In the genomic region with DNA sequence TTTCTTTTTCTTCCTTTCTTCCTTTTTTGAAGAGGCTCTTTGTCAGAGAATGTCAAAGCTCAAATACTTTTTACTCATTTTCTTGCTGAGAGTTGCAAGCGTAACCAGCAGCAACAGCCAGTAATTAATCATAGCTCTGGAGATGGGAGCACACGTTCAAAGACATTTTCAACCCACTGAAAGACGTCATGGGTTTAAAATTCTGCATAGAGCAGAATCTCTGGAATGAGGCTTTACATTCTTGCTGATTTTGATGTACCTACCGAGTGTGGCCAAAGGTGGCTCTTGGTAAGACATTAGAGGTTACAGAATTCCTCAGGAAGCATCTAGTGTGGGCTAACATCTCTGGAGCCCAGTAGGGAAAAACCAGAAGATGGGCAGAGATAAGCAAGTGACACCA, we compare ENCODE assay signal across 28 cellular contexts.
A peak's percentile ranks its signal among the peaks of the same experiment; 100 is the strongest.
DNase-seq lines count a peak whose midpoint lies in the region; ATAC-seq and TF ChIP-seq lines count a peak whose summit lies in the region.
"Had no signal": no experiment of that assay in that cellular context is flagged by ENCODE, and none has a peak within 500 bp of the region (broad histone marks: within the 10 kb centered on the region; RNA-seq: fewer than 3 reads in every experiment).

No MANE protein-coding gene starts in this region.

- H3K9me3 Mint-ChIP-seq in endodermal cell: no peaks in the 10 kb centered on the region
- H3K9me3 Mint-ChIP-seq: activated naive CD4-positive, alpha-beta T cell treated with anti-CD3 and anti-CD28 coated beads, Interleukin-2, amount 10 ng/mL, durations not matched to agents 7 days and 5 days; naive thymus-derived CD8-positive, alpha-beta T cell; stimulated activated naive B cell treated with anti-CD40 and anti-IgM and Interleukin-4, amounts not matched to agents 10 μg/mL and 1 μg/mL and 100 μg/mL, for 72 hours; WTC11 had no signal

- H3K4me1 Mint-ChIP-seq in endodermal cell: peaks cover 23% of the 10 kb centered on the region
- H3K4me1 Mint-ChIP-seq: activated naive CD4-positive, alpha-beta T cell treated with anti-CD3 and anti-CD28 coated beads, Interleukin-2, amount 10 ng/mL, durations not matched to agents 7 days and 5 days; naive thymus-derived CD8-positive, alpha-beta T cell; stimulated activated naive B cell treated with anti-CD40 and anti-IgM and Interleukin-4, amounts not matched to agents 10 μg/mL and 1 μg/mL and 100 μg/mL, for 72 hours; WTC11 had no signal

- intact Hi-C loops in posterior vena cava (cut with DNase I): loop anchor here in 1 of 2 donors (10.0 kb wide), 1 partner anchor 73 kb away; no protein-coding TSS in a partner anchor

- no peak overlapping the region for H3K4me3 Mint-ChIP-seq in endodermal cell
- H3K4me3 Mint-ChIP-seq: activated CD8-positive, alpha-beta memory T cell treated with anti-CD3 and anti-CD28 coated beads, Interleukin-2, amount 10 ng/mL, durations not matched to agents 7 days and 5 days; activated naive CD4-positive, alpha-beta T cell treated with anti-CD3 and anti-CD28 coated beads, Interleukin-2, amount 10 ng/mL, durations not matched to agents 7 days and 5 days; CD4-positive, CD25-positive, alpha-beta regulatory T cell; naive thymus-derived CD8-positive, alpha-beta T cell; stimulated activated naive B cell treated with anti-CD40 and anti-IgM and Interleukin-4, amounts not matched to agents 10 μg/mL and 1 μg/mL and 100 μg/mL, for 72 hours; WTC11 had no signal

- H3K9me3 ChIP-seq in endodermal cell (ENCODE audit: control insufficient read depth, low read length): no peaks in the 10 kb centered on the region
- H3K9me3 ChIP-seq in neural cell (ENCODE audit: low read length): no peaks in the 10 kb centered on the region
- H3K9me3 ChIP-seq: spleen, suprapubic skin had no signal

- no peak for TF ChIP-seq EP300 in neural cell (conservative IDR thresholded peaks at IDR 0.05; ENCODE audit: poor library complexity, severe bottlenecking)

- 77 to 82% methylated on average over 4 of the region's 4 CpGs for WGBS in endodermal cell (ENCODE audit: insufficient coverage in 1 of 2, insufficient read length in 1 of 2), 2 experiments

- no peak for TF ChIP-seq RAD21 in neural cell (conservative IDR thresholded peaks at IDR 0.05)

- in situ Hi-C loops in Caki2 (cut with HindIII; ENCODE audit: low pct_unique_long_range_greater_than_20kb, low sequenced_read_pairs): no loop called here

- H3K36me3 Mint-ChIP-seq in endodermal cell (ENCODE audit: low read depth): no peaks in the 10 kb centered on the region
- H3K36me3 Mint-ChIP-seq: activated CD8-positive, alpha-beta memory T cell treated with anti-CD3 and anti-CD28 coated beads, Interleukin-2, amount 10 ng/mL, durations not matched to agents 7 days and 5 days; activated naive CD4-positive, alpha-beta T cell treated with anti-CD3 and anti-CD28 coated beads, Interleukin-2, amount 10 ng/mL, durations not matched to agents 7 days and 5 days; CD4-positive, CD25-positive, alpha-beta regulatory T cell; naive thymus-derived CD8-positive, alpha-beta T cell; stimulated activated naive B cell treated with anti-CD40 and anti-IgM and Interleukin-4, amounts not matched to agents 10 μg/mL and 1 μg/mL and 100 μg/mL, for 72 hours; WTC11 had no signal

- no peak for ATAC-seq in HG02870 (IDR thresholded peaks at IDR 0.05; ENCODE audit: unreplicated experiment)
- ATAC-seq: activated CD8-positive, alpha-beta memory T cell treated with anti-CD3 and anti-CD28 coated beads, Interleukin-2, amount 10 ng/mL, durations not matched to agents 7 days and 5 days; left lobe of liver; naive thymus-derived CD8-positive, alpha-beta T cell; right cardiac atrium; stimulated activated naive B cell treated with anti-CD40 and anti-IgM and Interleukin-4, amounts not matched to agents 10 μg/mL and 1 μg/mL and 100 μg/mL, for 72 hours had no signal

- no peaks in the 10 kb centered on the region for H4K20me1 ChIP-seq in neural cell (ENCODE audit: insufficient read depth)

- H3K27ac Mint-ChIP-seq in endodermal cell: no peak overlapping the region
- H3K27ac Mint-ChIP-seq: activated CD8-positive, alpha-beta memory T cell treated with anti-CD3 and anti-CD28 coated beads, Interleukin-2, amount 10 ng/mL, durations not matched to agents 7 days and 5 days; activated naive CD4-positive, alpha-beta T cell treated with anti-CD3 and anti-CD28 coated beads, Interleukin-2, amount 10 ng/mL, durations not matched to agents 7 days and 5 days; CD4-positive, CD25-positive, alpha-beta regulatory T cell; naive thymus-derived CD8-positive, alpha-beta T cell; stimulated activated naive B cell treated with anti-CD40 and anti-IgM and Interleukin-4, amounts not matched to agents 10 μg/mL and 1 μg/mL and 100 μg/mL, for 72 hours; WTC11 had no signal

- H3K27me3 ChIP-seq in endodermal cell (ENCODE audit: control insufficient read depth, insufficient read depth, low read length, poor library complexity, severe bottlenecking) (no peaks in the 10 kb centered on the region), neural cell (ENCODE audit: insufficient read depth, low read depth, low read length) (peaks cover 1% of the 10 kb centered on the region)

- H3K79me2 ChIP-seq in neural cell (replicated peaks; ENCODE audit: insufficient read depth, low read length): no peaks in the 10 kb centered on the region

- no peak overlapping the region for H3K4me2 ChIP-seq in neural cell (ENCODE audit: low read length)

- H3K9ac ChIP-seq in endodermal cell (ENCODE audit: extremely low read depth, low read length, poor library complexity, severe bottlenecking) (no peak overlapping the region), neural cell (ENCODE audit: low read length) (no peak overlapping the region)

- H3K36me3 ChIP-seq in endodermal cell (ENCODE audit: control insufficient read depth, insufficient read depth, low read length) (no peaks in the 10 kb centered on the region), neural cell (ENCODE audit: insufficient read depth, low read length) (no peaks in the 10 kb centered on the region)
- H3K36me3 ChIP-seq: spleen, suprapubic skin had no signal

- H3F3A ChIP-seq in neural cell (ENCODE audit: insufficient read depth, low read length, poor library complexity, severe bottlenecking): no peaks in the 10 kb centered on the region

- peaks cover 50% of the 10 kb centered on the region for H3K27me3 Mint-ChIP-seq in endodermal cell (ENCODE audit: insufficient read depth)

- no peak overlapping the region for H3K27ac ChIP-seq in endodermal cell (ENCODE audit: low read depth, low read length)
- H3K27ac ChIP-seq in neural cell (ENCODE audit: low read length): peak overlapping the region; percentile 40
- H3K27ac ChIP-seq: spleen, suprapubic skin had no signal

- no peak overlapping the region for H3K4me3 ChIP-seq in endodermal cell (ENCODE audit: low read length)
- peak overlapping the region; percentile 12 for H3K4me3 ChIP-seq in neural cell (ENCODE audit: low read length)
- H3K4me3 ChIP-seq: spleen, suprapubic skin had no signal

- peaks cover 4% of the 10 kb centered on the region for H3K4me1 ChIP-seq in endodermal cell (ENCODE audit: control insufficient read depth, insufficient read depth, low read length)
- H3K4me1 ChIP-seq: spleen, suprapubic skin had no signal

- DNase-seq in Caki2 (ENCODE audit: low read depth) (peak; percentile 23), NCI-H226 (peak; percentile 74), endodermal cell (no peak), NCI-H2171 treated with DMSO at 0.1 percent for 48 hours (lab: John Stamatoyannopoulos, UW) (no peak), posterior vena cava (ENCODE audit: low spot score) (no peak)
- DNase-seq in stimulated activated CD4-positive, alpha-beta T cell treated with anti-CD3 and anti-CD28 coated beads, Interleukin-4, amount 100 ng/mL, for 1 hour: no peak
- DNase-seq: activated CD4-positive, alpha-beta T cell treated with anti-CD3 and anti-CD28 coated beads, Interleukin-2, amount 50 U/mL, for 1 hour; activated CD8-positive, alpha-beta memory T cell treated with anti-CD3 and anti-CD28 coated beads, Interleukin-2, amount 10 ng/mL, durations not matched to agents 7 days and 5 days; activated naive CD4-positive, alpha-beta T cell treated with anti-CD3 and anti-CD28 coated beads, Interleukin-2, amount 10 ng/mL, durations not matched to agents 7 days and 5 days; CD4-positive, CD25-positive, alpha-beta regulatory T cell; central memory CD4-positive, alpha-beta T cell; DMS153; foreskin fibroblast; GF-D8; midbrain; naive thymus-derived CD8-positive, alpha-beta T cell; NCI-H1694 treated with DMSO at 0.1 percent for 48 hours; NCI-H748 treated with DMSO at 0.1 percent for 48 hours; right cardiac atrium; spleen; stimulated activated CD4-positive, alpha-beta T cell treated with anti-CD3 and anti-CD28 coated beads, Interleukin-4, amount 100 ng/mL, for 24 hours; stimulated activated naive B cell treated with anti-CD40 and anti-IgM and Interleukin-4, amounts not matched to agents 10 μg/mL and 1 μg/mL and 100 μg/mL, for 72 hours; T1000 had no signal

- no peak overlapping the region for H2AFZ ChIP-seq in neural cell (ENCODE audit: low read depth, low read length)

- TF ChIP-seq CTCF in endodermal cell (conservative IDR thresholded peaks at IDR 0.05) (peak; percentile 27), neural cell (IDR thresholded peaks at IDR 0.05; ENCODE audit: poor library complexity, severe bottlenecking) (no peak)

- no peaks in the 10 kb centered on the region for H3K9me2 ChIP-seq in neural cell (ENCODE audit: insufficient read depth, low read length)

TF ChIP-seq in neural cell, 6 proteins besides CTCF, POLR2A, EP300 and RAD21 (continues in another document):
- TF ChIP-seq TAF1 (IDR thresholded peaks at IDR 0.05; ENCODE audit: low read depth) (no peak), EZH2 (IDR thresholded peaks at IDR 0.05; ENCODE audit: borderline replicate concordance, insufficient read depth, low read length, poor library complexity, severe bottlenecking) (no peak), SMC3 (conservative IDR thresholded peaks at IDR 0.05; ENCODE audit: poor library complexity) (no peak), MXI1 (conservative IDR thresholded peaks at IDR 0.05; ENCODE audit: poor library complexity, severe bottlenecking) (no peak)

Comparison
In these comparisons a context has a peak if more than half of its experiments do, and no peak if none do; other contexts are left out.
1. DNase-seq: peak in Caki2 (single experiment) and NCI-H226 (single experiment); none in endodermal cell (single experiment), stimulated activated CD4-positive, alpha-beta T cell treated with anti-CD3 and anti-CD28 coated beads, Interleukin-4, amount 100 ng/mL, for 1 hour (single experiment), NCI-H2171 treated with DMSO at 0.1 percent for 48 hours (single experiment) and posterior vena cava (single experiment).